15 cellular contexts compared by ENCODE assay signal in genomic region chr7:108421720-108422331, GRCh38.
"Had no signal": no experiment of that assay in that cellular context is flagged by ENCODE, and none has a peak within 500 bp of the region (broad histone marks: within the 10 kb centered on the region; RNA-seq: fewer than 3 reads in every experiment).

No MANE protein-coding gene starts in this region.

- DNase-seq: activated CD4-positive, alpha-beta T cell treated with anti-CD3 and anti-CD28 coated beads for 4 hours; activated CD8-positive, alpha-beta memory T cell treated with anti-CD3 and anti-CD28 coated beads for 24 hours; activated naive CD4-positive, alpha-beta T cell treated with anti-CD3 and anti-CD28 coated beads, Interleukin-2, amount 10 ng/mL, durations not matched to agents 7 days and 5 days; amygdala; cortex of kidney; effector CD8-positive, alpha-beta T cell; hippocampal formation; kidney glomerular epithelial cell; pancreas; stimulated activated CD4-positive, alpha-beta T cell treated with anti-CD3 and anti-CD28 coated beads, Interleukin-2, amount 100 ng/mL, for 48 hours; stimulated activated naive CD4-positive, alpha-beta T cell treated with Interleukin-2 at 50 U/mL for 16 hours; upper lobe of left lung; WERI-Rb-1 had no signal

- H3K4me3 ChIP-seq: neural progenitor cell, pancreas, upper lobe of left lung had no signal

- H2AFZ ChIP-seq: neural progenitor cell had no signal

- H3K4me1 ChIP-seq: upper lobe of left lung had no signal

- H3K4me2 ChIP-seq: neural progenitor cell had no signal

- H3K9me3 ChIP-seq: pancreas, upper lobe of left lung had no signal

- H3K9ac ChIP-seq: neural progenitor cell had no signal

- H3K27me3 ChIP-seq: neural progenitor cell, pancreas, upper lobe of left lung had no signal

- H3K36me3 ChIP-seq: neural progenitor cell, pancreas, upper lobe of left lung, WERI-Rb-1 had no signal

- FAIRE-seq: pancreas had no signal

- H3K27ac ChIP-seq: epithelial cell of prostate, neural progenitor cell, pancreas, upper lobe of left lung, WERI-Rb-1 had no signal
